In genomic region chr10:132422931-132423813, GRCh38 we compare ENCODE assay signal across 9 cellular contexts. TPM values are rescaled to one million over a fixed set of nuclear protein-coding genes. Genes with fewer than 3 reads are reported as not detected.
DNase-seq lines count a peak whose midpoint lies in the region; ATAC-seq and TF ChIP-seq lines count a peak whose summit lies in the region.
"Had no signal": no experiment of that assay in that cellular context is flagged by ENCODE, and none has a peak within 500 bp of the region (broad histone marks: within the 10 kb centered on the region; RNA-seq: fewer than 3 reads in every experiment).

No MANE protein-coding gene starts in this region.

- peak overlapping the region; percentile 6; the same call in 1 of the 2 replicates for H2AFZ ChIP-seq in OCI-LY3 (ENCODE audit: low read depth, low read length)

- H3K9ac ChIP-seq in OCI-LY3 (ENCODE audit: low read length): peak overlapping the region; percentile 38; the same call in 1 of the 2 replicates

- TF ChIP-seq CTCF in OCI-LY3 (IDR thresholded peaks at IDR 0.05; ENCODE audit: low read depth, low read length): no peak
- no peak for TF ChIP-seq CTCF in testis (IDR thresholded peaks at IDR 0.05)

- peak overlapping the region; percentile 62 for H3K4me2 ChIP-seq in OCI-LY3 (ENCODE audit: low read length)

- TF ChIP-seq POLR2A in testis (IDR thresholded peaks at IDR 0.05): no peak

- H3K4me3 Mint-ChIP-seq in activated CD4-positive, alpha-beta T cell treated with anti-CD3 and anti-CD28 coated beads, Interleukin-2, amount 10 ng/mL, durations not matched to agents 24 days and 14 days: no peak overlapping the region
- peak overlapping the region; percentile 48 to 73 (median 64) for H3K4me3 Mint-ChIP-seq in immature natural killer cell
- no peak overlapping the region for H3K4me3 Mint-ChIP-seq in activated CD4-positive, alpha-beta memory T cell treated with anti-CD3 and anti-CD28 coated beads, Interleukin-2, amount 10 ng/mL, durations not matched to agents 7 days and 5 days

- no peaks in the 10 kb centered on the region for H3K9me3 ChIP-seq in OCI-LY3 (ENCODE audit: insufficient read depth, low read length)
- H3K9me3 ChIP-seq in testis: no peaks in the 10 kb centered on the region

- 81 to 82% methylated on average over 25 of the region's 25 CpGs for WGBS in testis, 2 donors

- ATAC-seq in HG02938 (IDR thresholded peaks at IDR 0.05; ENCODE audit: unreplicated experiment): no peak
- ATAC-seq in HG02588 (IDR thresholded peaks at IDR 0.05; ENCODE audit: unreplicated experiment): no peak
- ATAC-seq: effector memory CD8-positive, alpha-beta T cell had no signal

- POLR2A ChIA-PET in activated CD4-positive, alpha-beta memory T cell treated with anti-CD3 and anti-CD28 coated beads, Interleukin-2, amount 10 ng/mL, durations not matched to agents 7 days and 5 days (lab: Charles Lee): no interaction called here

- H3K27me3 ChIP-seq in OCI-LY3 (ENCODE audit: low read depth, low read length): no peaks in the 10 kb centered on the region
- H3K27me3 ChIP-seq in testis: no peaks in the 10 kb centered on the region

- H3K27ac Mint-ChIP-seq in activated CD4-positive, alpha-beta T cell treated with anti-CD3 and anti-CD28 coated beads, Interleukin-2, amount 10 ng/mL, durations not matched to agents 24 days and 14 days: peak overlapping the region; percentile 45
- H3K27ac Mint-ChIP-seq in immature natural killer cell: peak overlapping the region; percentile 84 to 97 (median 92)
- H3K27ac Mint-ChIP-seq in activated CD4-positive, alpha-beta memory T cell treated with anti-CD3 and anti-CD28 coated beads, Interleukin-2, amount 10 ng/mL, durations not matched to agents 7 days and 5 days: no peak overlapping the region

- no peaks in the 10 kb centered on the region for H4K20me1 ChIP-seq in OCI-LY3 (ENCODE audit: insufficient read depth, low read length)

- H3K79me2 ChIP-seq in OCI-LY3 (ENCODE audit: low read length): no peaks in the 10 kb centered on the region

- H3K4me1 ChIP-seq in OCI-LY3 (ENCODE audit: low read length) (peaks cover 30% of the 10 kb centered on the region), testis (peaks cover 44% of the 10 kb centered on the region)

- intact Hi-C loops in activated CD4-positive, alpha-beta T cell treated with anti-CD3 and anti-CD28 coated beads, Interleukin-2, amount 10 ng/mL, durations not matched to agents 24 days and 14 days (cut with micrococcal nuclease): no loop called here
- intact Hi-C loops in testis (cut with DNase I; ENCODE audit: low total_unique reads): no loop called here

- H3K36me3 ChIP-seq in OCI-LY3 (replicated peaks; ENCODE audit: low read depth, low read length): no peaks in the 10 kb centered on the region
- H3K36me3 ChIP-seq in testis (ENCODE audit: low read depth, missing control alignments): no peaks in the 10 kb centered on the region

- no peaks in the 10 kb centered on the region for H3K36me3 Mint-ChIP-seq in activated CD4-positive, alpha-beta T cell treated with anti-CD3 and anti-CD28 coated beads, Interleukin-2, amount 10 ng/mL, durations not matched to agents 24 days and 14 days (ENCODE audit: low read depth)
- no peaks in the 10 kb centered on the region for H3K36me3 Mint-ChIP-seq in immature natural killer cell
- H3K36me3 Mint-ChIP-seq in activated CD4-positive, alpha-beta memory T cell treated with anti-CD3 and anti-CD28 coated beads, Interleukin-2, amount 10 ng/mL, durations not matched to agents 7 days and 5 days (ENCODE audit: low read depth): no peaks in the 10 kb centered on the region

- H3K4me3 ChIP-seq in OCI-LY3 (ENCODE audit: low read length): no peak overlapping the region; the same call in 1 of the 2 replicates
- H3K4me3 ChIP-seq in testis: no peak overlapping the region

- H3K9me3 Mint-ChIP-seq in activated CD4-positive, alpha-beta T cell treated with anti-CD3 and anti-CD28 coated beads, Interleukin-2, amount 10 ng/mL, durations not matched to agents 24 days and 14 days: no peaks in the 10 kb centered on the region
- no peaks in the 10 kb centered on the region for H3K9me3 Mint-ChIP-seq in immature natural killer cell
- peaks cover 4% of the 10 kb centered on the region for H3K9me3 Mint-ChIP-seq in activated CD4-positive, alpha-beta memory T cell treated with anti-CD3 and anti-CD28 coated beads, Interleukin-2, amount 10 ng/mL, durations not matched to agents 7 days and 5 days
- H3K9me3 Mint-ChIP-seq: effector memory CD8-positive, alpha-beta T cell had no signal

- peaks cover 4% of the 10 kb centered on the region for H3K4me1 Mint-ChIP-seq in activated CD4-positive, alpha-beta T cell treated with anti-CD3 and anti-CD28 coated beads, Interleukin-2, amount 10 ng/mL, durations not matched to agents 24 days and 14 days
- H3K4me1 Mint-ChIP-seq in immature natural killer cell: peaks cover 39 to 43% of the 10 kb centered on the region in 2 donors
- H3K4me1 Mint-ChIP-seq in activated CD4-positive, alpha-beta memory T cell treated with anti-CD3 and anti-CD28 coated beads, Interleukin-2, amount 10 ng/mL, durations not matched to agents 7 days and 5 days: peaks cover 7% of the 10 kb centered on the region

- CTCF ChIA-PET in activated CD4-positive, alpha-beta memory T cell treated with anti-CD3 and anti-CD28 coated beads, Interleukin-2, amount 10 ng/mL, durations not matched to agents 7 days and 5 days (lab: Charles Lee): no interaction called here

- H3K27me3 Mint-ChIP-seq in activated CD4-positive, alpha-beta T cell treated with anti-CD3 and anti-CD28 coated beads, Interleukin-2, amount 10 ng/mL, durations not matched to agents 24 days and 14 days: no peaks in the 10 kb centered on the region
- peaks cover 7 to 26% (median 22%) of the 10 kb centered on the region in 3 donors for H3K27me3 Mint-ChIP-seq in immature natural killer cell (ENCODE audit: low read depth in 3 of 3)
- no peaks in the 10 kb centered on the region for H3K27me3 Mint-ChIP-seq in activated CD4-positive, alpha-beta memory T cell treated with anti-CD3 and anti-CD28 coated beads, Interleukin-2, amount 10 ng/mL, durations not matched to agents 7 days and 5 days
- H3K27me3 Mint-ChIP-seq: effector memory CD8-positive, alpha-beta T cell had no signal

- DNase-seq in activated CD4-positive, alpha-beta T cell treated with anti-CD3 and anti-CD28 coated beads, Interleukin-2, amount 10 ng/mL, durations not matched to agents 24 days and 14 days: no peak
- DNase-seq in activated CD4-positive, alpha-beta T cell treated with anti-CD3 and anti-CD28 coated beads, Interleukin-2, amount 50 U/mL, for 4 hours: no peak
- DNase-seq in immature natural killer cell (peak; percentile 41 to 55 (median 49)), testis (no peak)
- DNase-seq in activated CD4-positive, alpha-beta memory T cell treated with anti-CD3 and anti-CD28 coated beads, Interleukin-2, amount 10 ng/mL, durations not matched to agents 7 days and 5 days: no peak
- DNase-seq: effector memory CD8-positive, alpha-beta T cell had no signal

- H3K27ac ChIP-seq in OCI-LY3 (ENCODE audit: low read length) (peak overlapping the region; percentile 40), testis (peak overlapping the region; percentile 93 to 95)

RNA-seq across cellular contexts. Expression of gene PWWP2B, which starts 26.2 kb away (rescaled TPM):
- total RNA-seq in activated CD4-positive, alpha-beta T cell treated with anti-CD3 and anti-CD28 coated beads, Interleukin-2, amount 10 ng/mL, durations not matched to agents 24 days and 14 days: 4.9 and 5.0 TPM in 2 replicates
- 1 to 10 TPM; 4.0 to 7.3 (median 4.3) TPM for polyA plus RNA-seq in immature natural killer cell
- total RNA-seq in testis: 10 to 100 TPM; 32.6 to 45.1 TPM
- polyA plus RNA-seq in testis (ENCODE audit: insufficient read depth, low read depth, low replicate concordance): 16.0 TPM
- total RNA-seq in activated CD4-positive, alpha-beta memory T cell treated with anti-CD3 and anti-CD28 coated beads, Interleukin-2, amount 10 ng/mL, durations not matched to agents 7 days and 5 days: 1 to 10 TPM; 5.5 to 6.3 TPM

Comparison
In these comparisons a context has a peak if more than half of its experiments do, and no peak if none do; other contexts are left out.
1. DNase-seq: peak in immature natural killer cell (3 of 3); none in activated CD4-positive, alpha-beta T cell treated with anti-CD3 and anti-CD28 coated beads, Interleukin-2, amount 10 ng/mL, durations not matched to agents 24 days and 14 days (single experiment), activated CD4-positive, alpha-beta T cell treated with anti-CD3 and anti-CD28 coated beads, Interleukin-2, amount 50 U/mL, for 4 hours (0 of 2), testis (single experiment) and activated CD4-positive, alpha-beta memory T cell treated with anti-CD3 and anti-CD28 coated beads, Interleukin-2, amount 10 ng/mL, durations not matched to agents 7 days and 5 days (single experiment).
2. H3K4me3 Mint-ChIP-seq: peak in immature natural killer cell (5 of 5); none in activated CD4-positive, alpha-beta T cell treated with anti-CD3 and anti-CD28 coated beads, Interleukin-2, amount 10 ng/mL, durations not matched to agents 24 days and 14 days (single experiment) and activated CD4-positive, alpha-beta memory T cell treated with anti-CD3 and anti-CD28 coated beads, Interleukin-2, amount 10 ng/mL, durations not matched to agents 7 days and 5 days (single experiment).